1 cellular context compared by ENCODE assay signal in the genomic region with DNA sequence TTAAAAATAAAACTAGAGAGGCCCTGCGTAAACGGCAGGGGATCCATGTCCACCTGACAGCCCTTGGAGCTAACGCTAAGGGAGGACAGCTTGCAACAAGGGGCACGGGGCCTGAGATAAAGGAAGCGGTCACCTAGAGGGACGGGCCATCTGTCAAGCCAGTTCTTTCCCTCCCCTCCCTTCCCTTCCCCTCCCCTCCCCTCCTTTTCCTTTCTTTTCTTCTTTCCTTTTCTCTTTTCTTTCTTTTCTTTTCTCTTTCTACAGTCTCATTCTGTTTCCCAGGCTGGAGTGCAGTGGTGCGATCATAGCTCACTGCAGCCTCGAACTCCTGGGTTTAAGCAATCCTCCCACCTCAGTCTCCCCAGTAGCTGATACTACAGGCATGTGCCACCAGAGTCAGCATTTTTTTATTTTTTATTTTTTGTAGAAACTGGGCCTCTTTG.
TF ChIP-seq lines count a peak whose summit lies in the region.

No MANE protein-coding gene starts in this region.

TF ChIP-seq in HepG2, 621 proteins besides CTCF, POLR2A, EP300 and RAD21:
- TF ChIP-seq ZNF572 (CRISPR knock-in tag; IDR thresholded peaks at IDR 0.05) (no peak), TERF1 (CRISPR knock-in tag; IDR thresholded peaks at IDR 0.05) (no peak), ZBTB37 (CRISPR knock-in tag; IDR thresholded peaks at IDR 0.05) (no peak), ZNF576 (CRISPR knock-in tag; IDR thresholded peaks at IDR 0.05) (no peak), SMAD1 (CRISPR knock-in tag; IDR thresholded peaks at IDR 0.05; ENCODE audit: borderline replicate concordance, low read depth) (no peak), GPBP1L1 (CRISPR knock-in tag; IDR thresholded peaks at IDR 0.05) (no peak), ZNF547 (CRISPR knock-in tag; IDR thresholded peaks at IDR 0.05) (no peak), ZBTB20 (CRISPR knock-in tag; IDR thresholded peaks at IDR 0.05; ENCODE audit: borderline replicate concordance, low read depth) (no peak), TMF1 (CRISPR knock-in tag; IDR thresholded peaks at IDR 0.05; ENCODE audit: low read depth) (no peak), ZNF749 (CRISPR knock-in tag; IDR thresholded peaks at IDR 0.05; ENCODE audit: borderline replicate concordance) (no peak), STAT6 (CRISPR knock-in tag; IDR thresholded peaks at IDR 0.05; ENCODE audit: borderline replicate concordance) (no peak), GATAD2A (CRISPR knock-in tag; IDR thresholded peaks at IDR 0.05) (no peak), ZNF275 (CRISPR knock-in tag; IDR thresholded peaks at IDR 0.05; ENCODE audit: borderline replicate concordance) (no peak), MYNN (CRISPR knock-in tag; IDR thresholded peaks at IDR 0.05; ENCODE audit: low read depth) (no peak)
- TF ChIP-seq, protein P1, sequence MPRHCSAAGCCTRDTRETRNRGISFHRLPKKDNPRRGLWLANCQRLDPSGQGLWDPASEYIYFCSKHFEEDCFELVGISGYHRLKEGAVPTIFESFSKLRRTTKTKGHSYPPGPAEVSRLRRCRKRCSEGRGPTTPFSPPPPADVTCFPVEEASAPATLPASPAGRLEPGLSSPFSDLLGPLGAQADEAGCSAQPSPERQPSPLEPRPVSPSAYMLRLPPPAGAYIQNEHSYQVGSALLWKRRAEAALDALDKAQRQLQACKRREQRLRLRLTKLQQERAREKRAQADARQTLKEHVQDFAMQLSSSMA (CRISPR knock-in tag; IDR thresholded peaks at IDR 0.05): no peak
